ENCODE assay signal across 25 cellular contexts in the genomic region with DNA sequence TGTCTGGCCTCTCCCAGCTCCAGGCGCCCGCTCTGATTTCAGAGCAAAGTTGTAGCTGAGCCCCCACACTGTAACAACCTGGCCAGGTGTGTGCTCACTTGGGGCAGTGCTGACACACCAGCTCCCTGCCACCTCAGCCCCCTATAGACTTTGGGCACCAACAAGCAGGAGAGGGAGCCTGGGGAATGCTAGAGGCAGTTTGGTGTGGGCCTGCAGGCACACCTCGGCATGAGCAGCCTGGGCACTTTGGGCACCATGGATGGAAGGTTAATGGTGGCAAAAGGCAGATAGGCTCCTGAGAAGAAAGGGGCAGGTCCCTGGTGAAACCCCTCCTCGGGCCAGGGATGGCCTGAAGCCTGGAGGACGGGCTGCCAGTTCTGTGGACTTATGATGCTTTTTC.
DNase-seq lines count a peak whose midpoint lies in the region; ATAC-seq, FAIRE-seq and TF ChIP-seq lines count a peak whose summit lies in the region.
"Had no signal": no experiment of that assay in that cellular context is flagged by ENCODE, and none has a peak within 500 bp of the region (broad histone marks: within the 10 kb centered on the region; RNA-seq: fewer than 3 reads in every experiment).

No MANE protein-coding gene starts in this region.

- no peak for TF ChIP-seq CTCF in H1 (IDR thresholded peaks at IDR 0.05; ENCODE audit: control extremely low read depth in 1 of 3, insufficient read depth in 1 of 3, low read depth in 1 of 3, low read length in 3 of 3)

- H3K23me2 ChIP-seq in H1 (ENCODE audit: low read depth, low read length), result no peaks in the 10 kb centered on the region

- no peak overlapping the region for H2AK5ac ChIP-seq in H1 (ENCODE audit: low read depth, low read length)

- H3K4me3 Mint-ChIP-seq in stimulated activated memory B cell treated with anti-CD40 and anti-IgM and Interleukin-4, amounts not matched to agents 10 μg/mL and 1 μg/mL and 100 μg/mL, for 72 hours, result no peak overlapping the region
- H3K4me3 Mint-ChIP-seq: CD14-positive monocyte; CD4-positive, alpha-beta T cell; CD8-positive, alpha-beta memory T cell; GM23338 had no signal

- H2AFZ ChIP-seq in H1 (ENCODE audit: low read length), result no peak overlapping the region
- H2AFZ ChIP-seq: GM23338 had no signal

- no peak overlapping the region for H2BK12ac ChIP-seq in H1 (ENCODE audit: low read depth, low read length)

- no peak overlapping the region for H3K4me2 ChIP-seq in H1 (ENCODE audit: insufficient read depth in 1 of 2, low read depth in 2 of 2, low read length in 2 of 2)
- H3K4me2 ChIP-seq: A549; BLaER1 treated with 17β-estradiol and CSF1 and Interleukin-3, amounts not matched to agents 10 nM and 100 nM; GM23338 had no signal

- H3K18ac ChIP-seq in H1 (ENCODE audit: extremely low read depth, low read length), result no peak overlapping the region

- H3K23ac ChIP-seq in H1 (ENCODE audit: insufficient read length), result no peak overlapping the region

- TF ChIP-seq RAD21 in H1 (IDR thresholded peaks at IDR 0.05 in 1 of 2, conservative IDR thresholded peaks at IDR 0.05 in 1 of 2; ENCODE audit: low read depth in 2 of 2, low read length in 2 of 2), result no peak

- no peak for TF ChIP-seq POLR2A in H1 (IDR thresholded peaks at IDR 0.05; ENCODE audit: control extremely low read depth in 1 of 2, low read depth in 2 of 2, low read length in 2 of 2)
- no peak for TF ChIP-seq POLR2A in H54 (IDR thresholded peaks at IDR 0.05; ENCODE audit: low read depth, low read length)

- peak overlapping the region; percentile 28; the same call in 1 of the 2 replicates for H4K8ac ChIP-seq in H1 (ENCODE audit: extremely low read depth, insufficient read depth, low read length)

- H3K36me3 ChIP-seq in H1 (ENCODE audit: control insufficient read depth in 2 of 4, insufficient read depth in 4 of 4, low read length in 3 of 4) (no peaks in the 10 kb centered on the region), aorta (ENCODE audit: control insufficient read depth in 1 of 2, insufficient read depth in 2 of 2, low read length in 1 of 2) (no peaks in the 10 kb centered on the region)
- H3K36me3 ChIP-seq: BE2C; BLaER1 treated with 17β-estradiol and CSF1 and Interleukin-3, amounts not matched to agents 10 nM and 100 nM had no signal

- no peaks in the 10 kb centered on the region for H3K79me2 ChIP-seq in H1 (ENCODE audit: control insufficient read depth in 1 of 2, insufficient read depth in 2 of 2, low read length in 2 of 2)

- H3K4me3 ChIP-seq in H1 (ENCODE audit: extremely low read depth in 1 of 4, insufficient read depth in 2 of 4, low read depth in 3 of 4, low read length in 4 of 4), result no peak overlapping the region
- no peak overlapping the region for H3K4me3 ChIP-seq in aorta (ENCODE audit: low read length in 2 of 2)
- H3K4me3 ChIP-seq: A549; BLaER1 treated with 17β-estradiol and CSF1 and Interleukin-3, amounts not matched to agents 10 nM and 100 nM; GM23338 had no signal

- WGBS in H1 (ENCODE audit: extremely low coverage in 1 of 2, insufficient coverage in 1 of 2, insufficient read length in 1 of 2, insufficient replicate concordance in 2 of 2, low coverage in 1 of 2, low lambda C conversion rate in 2 of 2, missing lambda C conversion rate in 1 of 2), 2 experiments, result 88% methylated on average over 5 of the region's 5 CpGs; no CpG with 5 or more reads in 1 of the 2 experiments
- 81 to 83% methylated on average over 5 of the region's 5 CpGs for WGBS in aorta, 2 donors

- H3K36me3 Mint-ChIP-seq in stimulated activated memory B cell treated with anti-CD40 and anti-IgM and Interleukin-4, amounts not matched to agents 10 μg/mL and 1 μg/mL and 100 μg/mL, for 72 hours, result no peaks in the 10 kb centered on the region
- H3K36me3 Mint-ChIP-seq: CD14-positive monocyte; CD8-positive, alpha-beta memory T cell had no signal

- H3K14ac ChIP-seq in H1 (ENCODE audit: insufficient read length), result no peak overlapping the region

- H4K20me1 ChIP-seq in H1 (replicated peaks in 1 of 2; ENCODE audit: control insufficient read depth in 1 of 2, insufficient read depth in 2 of 2, low read length in 2 of 2), result no peaks in the 10 kb centered on the region
- H4K20me1 ChIP-seq: BLaER1 treated with 17β-estradiol and CSF1 and Interleukin-3, amounts not matched to agents 10 nM and 100 nM had no signal

- no peak overlapping the region for H3K27ac ChIP-seq in H1 (ENCODE audit: low read depth, low read length)
- no peak overlapping the region for H3K27ac ChIP-seq in aorta (ENCODE audit: low read depth in 1 of 2, low read length in 2 of 2)
- H3K27ac ChIP-seq: A549; BLaER1 treated with 17β-estradiol and CSF1 and Interleukin-3, amounts not matched to agents 10 nM and 100 nM had no signal

- no peaks in the 10 kb centered on the region for H3K27me3 ChIP-seq in H1 (replicated peaks in 1 of 4; ENCODE audit: control insufficient read depth in 3 of 4, extremely low read depth in 1 of 4, insufficient read depth in 3 of 4, low read length in 3 of 4)
- H3K27me3 ChIP-seq in aorta (ENCODE audit: control insufficient read depth in 1 of 2, insufficient read depth in 2 of 2, low read length in 1 of 2), result no peaks in the 10 kb centered on the region
- H3K27me3 ChIP-seq: BE2C; BLaER1 treated with 17β-estradiol and CSF1 and Interleukin-3, amounts not matched to agents 10 nM and 100 nM had no signal

- DNase-seq in H1 (ENCODE audit: low read depth in 1 of 2, low spot score in 2 of 2) (no peak), sciatic nerve (ENCODE audit: low spot score) (no peak), aorta (no peak), H54 (ENCODE audit: insufficient read length, low spot score) (no peak)
- DNase-seq: 8988T; ACHN; AML-193; BE2C; CD4-positive, alpha-beta T cell; CD8-positive, alpha-beta memory T cell; DMS 273 treated with DMSO at 0.1 percent for 48 hours; DMS79; EL; GDM1; H7; HCEC 1CT had no signal

- no peak overlapping the region for H2BK5ac ChIP-seq in H1 (ENCODE audit: low read depth, low read length)

- H3K4me1 Mint-ChIP-seq in stimulated activated memory B cell treated with anti-CD40 and anti-IgM and Interleukin-4, amounts not matched to agents 10 μg/mL and 1 μg/mL and 100 μg/mL, for 72 hours, result no peaks in the 10 kb centered on the region
- H3K4me1 Mint-ChIP-seq: CD14-positive monocyte; CD8-positive, alpha-beta memory T cell; GM23338 had no signal

- H4K5ac ChIP-seq in H1 (ENCODE audit: insufficient read length, low read depth, low read length), result no peak overlapping the region

- H3K79me1 ChIP-seq in H1 (ENCODE audit: low read depth, low read length), result no peaks in the 10 kb centered on the region

- POLR2A ChIA-PET in H1 (lab: Charles Lee; ENCODE audit: partially characterized antibody), result no interaction called here

- H2BK20ac ChIP-seq in H1 (ENCODE audit: low read length), result no peak overlapping the region

- H3K4ac ChIP-seq in H1 (replicated peaks; ENCODE audit: insufficient read length, low read depth, low read length), result no peak overlapping the region

- H3K9me3 ChIP-seq in H1 (ENCODE audit: insufficient read depth in 2 of 2, low read depth in 1 of 2, low read length in 1 of 2) (no peaks in the 10 kb centered on the region), aorta (ENCODE audit: control insufficient read depth, low read length) (peaks cover 2% of the 10 kb centered on the region)
- H3K9me3 ChIP-seq: A549, BE2C had no signal

- intact Hi-C loops in sciatic nerve (cut with DNase I), result no loop called here
- intact Hi-C loops in aorta (cut with DNase I), result no loop called here

- H3K27ac Mint-ChIP-seq in stimulated activated memory B cell treated with anti-CD40 and anti-IgM and Interleukin-4, amounts not matched to agents 10 μg/mL and 1 μg/mL and 100 μg/mL, for 72 hours, result no peak overlapping the region
- H3K27ac Mint-ChIP-seq: CD14-positive monocyte; CD4-positive, alpha-beta T cell; CD8-positive, alpha-beta memory T cell; GM23338 had no signal

- H2BK15ac ChIP-seq in H1 (ENCODE audit: low read length), result no peak overlapping the region

- H3K27me3 Mint-ChIP-seq in stimulated activated memory B cell treated with anti-CD40 and anti-IgM and Interleukin-4, amounts not matched to agents 10 μg/mL and 1 μg/mL and 100 μg/mL, for 72 hours, result no peaks in the 10 kb centered on the region
- H3K27me3 Mint-ChIP-seq: CD4-positive, alpha-beta T cell; CD8-positive, alpha-beta memory T cell had no signal

- no peaks in the 10 kb centered on the region for H3K4me1 ChIP-seq in H1 (replicated peaks in 1 of 4; ENCODE audit: control insufficient read depth in 3 of 4, insufficient read depth in 4 of 4, low read length in 3 of 4)
- no peaks in the 10 kb centered on the region for H3K4me1 ChIP-seq in aorta (ENCODE audit: control insufficient read depth in 1 of 2, insufficient read depth in 2 of 2, low read length in 2 of 2)
- H3K4me1 ChIP-seq: A549; BE2C; BLaER1 treated with 17β-estradiol and CSF1 and Interleukin-3, amounts not matched to agents 10 nM and 100 nM had no signal

- H4K91ac ChIP-seq in H1 (replicated peaks; ENCODE audit: insufficient read length, low read length), result no peak overlapping the region

- no peak for TF ChIP-seq EP300 in H1 (IDR thresholded peaks at IDR 0.05; ENCODE audit: borderline replicate concordance in 1 of 2, low read depth in 2 of 2, low read length in 2 of 2)

- no peak overlapping the region for H3K56ac ChIP-seq in H1 (replicated peaks; ENCODE audit: insufficient read length, low read depth, low read length)

- no peak overlapping the region for H3K9ac ChIP-seq in H1 (replicated peaks in 1 of 4; ENCODE audit: extremely low read depth in 1 of 4, low read depth in 3 of 4, low read length in 3 of 4)
- H3K9ac ChIP-seq: BLaER1 treated with 17β-estradiol and CSF1 and Interleukin-3, amounts not matched to agents 10 nM and 100 nM had no signal

- H3K9me3 Mint-ChIP-seq in stimulated activated memory B cell treated with anti-CD40 and anti-IgM and Interleukin-4, amounts not matched to agents 10 μg/mL and 1 μg/mL and 100 μg/mL, for 72 hours, result peaks cover 9% of the 10 kb centered on the region

- no peak overlapping the region for H2BK120ac ChIP-seq in H1 (replicated peaks; ENCODE audit: low read depth, low read length)

- ATAC-seq in sciatic nerve (peak; percentile 13), aorta (ENCODE audit: low FRiP score) (peak; percentile 15), GM21381 (IDR thresholded peaks at IDR 0.05; ENCODE audit: unreplicated experiment) (no peak), HG02885 (IDR thresholded peaks at IDR 0.05; ENCODE audit: poor library complexity, unreplicated experiment) (no peak)
- ATAC-seq in stimulated activated memory B cell treated with anti-CD40 and anti-IgM and Interleukin-4, amounts not matched to agents 10 μg/mL and 1 μg/mL and 100 μg/mL, for 72 hours, result peak; percentile 48
- ATAC-seq: A549, GM23338 had no signal

- no peak for FAIRE-seq in H1 (lab: Jason Lieb, UNC)
- FAIRE-seq in H54 (lab: Jason Lieb, UNC), result no peak
- FAIRE-seq: A549, D721Med, GM12891 had no signal

- CTCF ChIA-PET in H1 (lab: Charles Lee; ENCODE audit: partially characterized antibody), result interaction anchor here (0.6 kb wide), 1 partner anchor 831 kb away, joined by 5 read pairs; no protein-coding TSS in a partner anchor

TF ChIP-seq in H1, 55 proteins besides CTCF, POLR2A, EP300 and RAD21 (continues in another document):
- no peak for TF ChIP-seq SP1 (IDR thresholded peaks at IDR 0.05; ENCODE audit: low read depth, low read length)
- TF ChIP-seq POLR2AphosphoS5 (IDR thresholded peaks at IDR 0.05; ENCODE audit: low read depth, low read length), result no peak
- TF ChIP-seq JUND (IDR thresholded peaks at IDR 0.05; ENCODE audit: low read length), result no peak

Comparison
In these comparisons a context has a peak if more than half of its experiments do, and no peak if none do; other contexts are left out.
1. ATAC-seq: peak in sciatic nerve (single experiment), stimulated activated memory B cell treated with anti-CD40 and anti-IgM and Interleukin-4, amounts not matched to agents 10 μg/mL and 1 μg/mL and 100 μg/mL, for 72 hours (single experiment) and aorta (single experiment); none in GM21381 (single experiment) and HG02885 (single experiment).